Comparison of ENCODE assay signal across 8 cellular contexts in genomic region chr17:28901866-28902818, GRCh38. TPM values are rescaled to one million over a fixed set of nuclear protein-coding genes. Genes with fewer than 3 reads are reported as not detected.
DNase-seq lines count a peak whose midpoint lies in the region; ATAC-seq, FAIRE-seq and TF ChIP-seq lines count a peak whose summit lies in the region.

No MANE protein-coding gene starts in this region.

- dilution Hi-C loops in keratinocyte (cut with MboI; ENCODE audit: extremely low pct_ligation_motif_present, low sequenced_read_pairs), result no loop called here

- peaks cover 39% of the 10 kb centered on the region for H3K36me3 ChIP-seq in DOHH2 (ENCODE audit: control insufficient read depth, low read length)
- H3K36me3 ChIP-seq in GM23248 (ENCODE audit: low read depth), result peaks cover 6% of the 10 kb centered on the region; the same call in 1 of the 2 replicates
- H3K36me3 ChIP-seq in MG63, result peaks cover 21% of the 10 kb centered on the region
- H3K36me3 ChIP-seq in body of pancreas (replicated peaks in 1 of 2; ENCODE audit: insufficient read depth in 1 of 2, low read depth in 2 of 2), result peaks cover 0 to 8% of the 10 kb centered on the region in 2 donors
- peaks cover 6 to 17% of the 10 kb centered on the region in 2 experiments for H3K36me3 ChIP-seq in keratinocyte (ENCODE audit: control insufficient read depth in 2 of 2, extremely low read depth in 1 of 2, insufficient read depth in 2 of 2, low read length in 2 of 2)

- DNase-seq in GM23248 (peak; percentile 81), MG63 (peak; percentile 23), SW480 (ENCODE audit: low spot score) (peak; percentile 43), body of pancreas (peak in 3 of 4 donors; percentile 42 to 59 (median 44)), keratinocyte (ENCODE audit: low read depth, low spot score) (no peak), COLO829 (ENCODE audit: low spot score) (no peak)
- peak in 3 of 4 experiments; percentile 46 to 57 (median 48) for DNase-seq in stimulated activated CD4-positive, alpha-beta T cell treated with anti-CD3 and anti-CD28 coated beads, Interleukin-1b, Interleukin-23, amount 100 ng/mL, for 24 hours (ENCODE audit: low read depth in 4 of 4, low spot score in 1 of 4)

- H2AFZ ChIP-seq in GM23248 (peak overlapping the region; percentile 90), keratinocyte (ENCODE audit: control insufficient read depth, low read length) (peak overlapping the region; percentile 77)

- H3K27me3 ChIP-seq in DOHH2 (ENCODE audit: control insufficient read depth, low read length) (no peaks in the 10 kb centered on the region), GM23248 (replicated peaks; ENCODE audit: insufficient read depth) (no peaks in the 10 kb centered on the region), MG63 (peaks cover 2% of the 10 kb centered on the region; the same call in 1 of the 2 replicates), body of pancreas (no peaks in the 10 kb centered on the region), keratinocyte (ENCODE audit: control insufficient read depth, extremely low read depth, insufficient read depth, low read length) (no peaks in the 10 kb centered on the region)

- FAIRE-seq in keratinocyte (lab: Jason Lieb, UNC), result no peak

- H3K9me1 ChIP-seq in keratinocyte (ENCODE audit: control insufficient read depth, extremely low read depth, insufficient read depth, low read length), result no peaks in the 10 kb centered on the region

- H3K4me3 ChIP-seq in DOHH2 (ENCODE audit: low read length), result peak overlapping the region; percentile 78
- peak overlapping the region; percentile 87 for H3K4me3 ChIP-seq in GM23248
- peak overlapping the region; percentile 53 for H3K4me3 ChIP-seq in MG63
- H3K4me3 ChIP-seq in body of pancreas, result peak overlapping the region; percentile 47 to 54
- peak overlapping the region; percentile 46 to 77 (median 71) for H3K4me3 ChIP-seq in keratinocyte (ENCODE audit: control insufficient read depth in 2 of 3, extremely low read depth in 1 of 3, insufficient read depth in 2 of 3, low read depth in 1 of 3, low read length in 3 of 3)

- no peaks in the 10 kb centered on the region for H3K9me2 ChIP-seq in DOHH2 (replicated peaks; ENCODE audit: control insufficient read depth, low read length)
- no peaks in the 10 kb centered on the region for H3K9me2 ChIP-seq in GM23248 (ENCODE audit: insufficient read depth)

- peak in 2 of 3 donors; percentile 13 to 15 for TF ChIP-seq POLR2A in body of pancreas (IDR thresholded peaks at IDR 0.05)

- peaks cover 28% of the 10 kb centered on the region for H3K4me1 ChIP-seq in DOHH2 (ENCODE audit: control insufficient read depth, low read length)
- 0 out of 2 replicates have a peak, but pooled peaks cover 7% of the 10 kb centered on the region for H3K4me1 ChIP-seq in GM23248 (ENCODE audit: insufficient read depth)
- peaks cover 34% of the 10 kb centered on the region for H3K4me1 ChIP-seq in body of pancreas
- peaks cover 28% of the 10 kb centered on the region for H3K4me1 ChIP-seq in keratinocyte (ENCODE audit: control insufficient read depth, extremely low read depth, insufficient read depth, low read length)

- H3K27ac ChIP-seq in DOHH2 (ENCODE audit: low read depth, low read length) (peak overlapping the region; percentile 59), GM23248 (0 out of 2 replicates have a peak overlapping the region, but pooled peaks have one; percentile 16), body of pancreas (peak overlapping the region; percentile 13 to 87 (median 85)), keratinocyte (ENCODE audit: control insufficient read depth, insufficient read depth, low read length) (peak overlapping the region; percentile 47)

- ATAC-seq in body of pancreas, result peak; percentile 47

- no peak for TF ChIP-seq CTCF in DOHH2 (IDR thresholded peaks at IDR 0.05; ENCODE audit: low read depth, low read length, poor library complexity, severe bottlenecking)
- TF ChIP-seq CTCF in body of pancreas (IDR thresholded peaks at IDR 0.05), result no peak
- TF ChIP-seq CTCF in keratinocyte (optimal IDR thresholded peaks at IDR 0.05 in 1 of 3, IDR thresholded peaks at IDR 0.05 in 1 of 3, conservative IDR thresholded peaks at IDR 0.05 in 1 of 3; ENCODE audit: extremely low read depth in 1 of 3, insufficient read depth in 2 of 3, low read length in 3 of 3), result no peak

- H4K20me1 ChIP-seq in DOHH2 (ENCODE audit: control insufficient read depth, insufficient read depth, low read depth, low read length) (no peaks in the 10 kb centered on the region), GM23248 (ENCODE audit: insufficient read depth) (no peaks in the 10 kb centered on the region), keratinocyte (ENCODE audit: control insufficient read depth, extremely low read depth, insufficient read depth, low read length) (no peaks in the 10 kb centered on the region)

- intact Hi-C loops in body of pancreas (cut with DNase I), result no loop called here

- H3K9me3 ChIP-seq in DOHH2 (ENCODE audit: control insufficient read depth, insufficient read depth, low read length) (no peaks in the 10 kb centered on the region), GM23248 (ENCODE audit: low read depth) (no peaks in the 10 kb centered on the region), MG63 (no peaks in the 10 kb centered on the region), body of pancreas (no peaks in the 10 kb centered on the region), keratinocyte (ENCODE audit: control insufficient read depth, low read depth, low read length) (no peaks in the 10 kb centered on the region)

- in situ Hi-C loops in GM23248 (cut with MboI), result no loop called here

- H3F3A ChIP-seq in DOHH2 (ENCODE audit: control insufficient read depth, insufficient read depth) (peaks cover 27% of the 10 kb centered on the region), GM23248 (ENCODE audit: insufficient read depth) (peaks cover 30% of the 10 kb centered on the region)

- H3K9ac ChIP-seq in GM23248 (peak overlapping the region; percentile 72), keratinocyte (ENCODE audit: control insufficient read depth, extremely low read depth, insufficient read depth, low read length) (peak overlapping the region; percentile 76)

- peaks cover 19% of the 10 kb centered on the region for H3K79me2 ChIP-seq in DOHH2 (ENCODE audit: control insufficient read depth, low read length)
- H3K79me2 ChIP-seq in GM23248 (ENCODE audit: insufficient read depth), result 0 out of 2 replicates have a peak, but pooled peaks cover 10% of the 10 kb centered on the region
- no peaks in the 10 kb centered on the region for H3K79me2 ChIP-seq in keratinocyte (ENCODE audit: control insufficient read depth, insufficient read depth, low read length)

- 10 to 13% methylated on average over 39 to 55 of the region's 62 CpGs for WGBS in GM23248 (ENCODE audit: low coverage in 1 of 2, low lambda C conversion rate in 2 of 2, missing lambda C conversion rate in 2 of 2), 2 experiments
- WGBS in body of pancreas, 2 donors, result 5 to 12% methylated on average over 21 to 55 of the region's 62 CpGs

- peak overlapping the region; percentile 69 for H3K4me2 ChIP-seq in DOHH2 (ENCODE audit: low read length)
- H3K4me2 ChIP-seq in GM23248 (ENCODE audit: unreplicated experiment), result peak overlapping the region; percentile 60
- peak overlapping the region; percentile 63 for H3K4me2 ChIP-seq in keratinocyte (ENCODE audit: control insufficient read depth, extremely low read depth, insufficient read depth, low read depth, low read length)

RNA-seq across cellular contexts. Expression of gene DHRS13, which starts 0.7 kb away (rescaled TPM):
- total RNA-seq in GM23248 (2014; rRNA removed; shearing (Covaris generic)), result 4.7 and 5.2 TPM in 2 replicates
- polyA plus RNA-seq in GM23248 (2016; fragmentation: Nextera tagmentation; extraction: Ambion mirVana) (2.6 and 3.2 TPM in 2 replicates), keratinocyte (1.7 to 4.0 TPM (median 3.4 TPM) in 3 replicates)
- total RNA-seq in MG63 (2014; rRNA removed; shearing (Covaris generic); ENCODE audit: low replicate concordance), result 10.3 and 12.0 TPM in 2 replicates
- 1 to 10 TPM; 7.3 to 9.9 TPM for total RNA-seq in body of pancreas
- 1.1 TPM for polyA plus RNA-seq in keratinocyte (2011; ENCODE audit: low read depth)
- polyA plus RNA-seq in keratinocyte (2011; cell fraction: cytosol; rRNA removed), result 1.9 TPM in 2 replicates
- polyA plus RNA-seq in keratinocyte (2011; cell fraction: nucleus; rRNA removed), result 2.8 and 3.0 TPM in 2 replicates
- polyA plus RNA-seq in keratinocyte (2012; ENCODE audit: low replicate concordance), result 1.0 and 2.6 TPM in 2 replicates
- polyA minus RNA-seq in keratinocyte, result 0.89 to 4.7 TPM (median 3.5 TPM) in 3 replicates
- polyA minus RNA-seq in keratinocyte (2011; cell fraction: cytosol; rRNA and poly(A)+ RNA removed), result 1.3 TPM
- polyA minus RNA-seq in keratinocyte (2011; cell fraction: nucleus; rRNA and poly(A)+ RNA removed), result 0.70 and 0.95 TPM in 2 replicates

RNA-seq across cellular contexts. Expression of gene FLOT2, which starts 4.6 kb away (rescaled TPM):
- total RNA-seq in GM23248 (2014; rRNA removed; shearing (Covaris generic)), result 28.6 and 33.2 TPM in 2 replicates
- polyA plus RNA-seq in GM23248 (2016; fragmentation: Nextera tagmentation; extraction: Ambion mirVana), result 55.0 TPM in 2 replicates
- 72.9 and 85.2 TPM in 2 replicates for total RNA-seq in MG63 (2014; rRNA removed; shearing (Covaris generic); ENCODE audit: low replicate concordance)
- total RNA-seq in body of pancreas, result 10 to 100 TPM; 26.0 to 32.4 TPM
- 50.7 to 79.4 TPM (median 67.2 TPM) in 3 replicates for polyA plus RNA-seq in keratinocyte
- polyA plus RNA-seq in keratinocyte (2011; ENCODE audit: low read depth), result 40.9 TPM
- polyA plus RNA-seq in keratinocyte (2011; cell fraction: cytosol; rRNA removed), result 64.5 and 90.7 TPM in 2 replicates
- polyA plus RNA-seq in keratinocyte (2011; cell fraction: nucleus; rRNA removed), result 53.1 and 62.0 TPM in 2 replicates
- polyA plus RNA-seq in keratinocyte (2012; ENCODE audit: low replicate concordance), result 20.8 and 84.9 TPM in 2 replicates
- 85.8 to 208 TPM (median 114 TPM) in 3 replicates for polyA minus RNA-seq in keratinocyte
- polyA minus RNA-seq in keratinocyte (2011; cell fraction: cytosol; rRNA and poly(A)+ RNA removed), result 87.1 TPM
- polyA minus RNA-seq in keratinocyte (2011; cell fraction: nucleus; rRNA and poly(A)+ RNA removed), result 20.3 and 33.7 TPM in 2 replicates

RNA-seq across cellular contexts. Expression of gene ERAL1, which starts 47.3 kb away (rescaled TPM):
- total RNA-seq in GM23248 (2014; rRNA removed; shearing (Covaris generic)), result 34.8 and 40.2 TPM in 2 replicates
- polyA plus RNA-seq in GM23248 (2016; fragmentation: Nextera tagmentation; extraction: Ambion mirVana) (58.1 and 60.0 TPM in 2 replicates), keratinocyte (46.5 to 63.3 TPM (median 60.6 TPM) in 3 replicates)
- 34.5 and 60.8 TPM in 2 replicates for total RNA-seq in MG63 (2014; rRNA removed; shearing (Covaris generic); ENCODE audit: low replicate concordance)
- total RNA-seq in body of pancreas, result 10 to 100 TPM; 13.0 to 49.4 TPM
- 39.8 TPM for polyA plus RNA-seq in keratinocyte (2011; ENCODE audit: low read depth)
- polyA plus RNA-seq in keratinocyte (2011; cell fraction: cytosol; rRNA removed), result 45.9 and 51.3 TPM in 2 replicates
- polyA plus RNA-seq in keratinocyte (2011; cell fraction: nucleus; rRNA removed), result 52.7 and 62.4 TPM in 2 replicates
- polyA plus RNA-seq in keratinocyte (2012; ENCODE audit: low replicate concordance), result 39.5 and 42.5 TPM in 2 replicates
- 69.9 to 97.5 TPM (median 83.5 TPM) in 3 replicates for polyA minus RNA-seq in keratinocyte
- 48.3 TPM for polyA minus RNA-seq in keratinocyte (2011; cell fraction: cytosol; rRNA and poly(A)+ RNA removed)
- polyA minus RNA-seq in keratinocyte (2011; cell fraction: nucleus; rRNA and poly(A)+ RNA removed), result 19.4 and 24.8 TPM in 2 replicates

RNA-seq across cellular contexts. Expression of gene PHF12, which starts 49.2 kb away (rescaled TPM):
- total RNA-seq in GM23248 (2014; rRNA removed; shearing (Covaris generic)), result 27.7 and 46.9 TPM in 2 replicates
- 5.9 and 6.1 TPM in 2 replicates for polyA plus RNA-seq in GM23248 (2016; fragmentation: Nextera tagmentation; extraction: Ambion mirVana)
- 4.8 and 8.4 TPM in 2 replicates for total RNA-seq in MG63 (2014; rRNA removed; shearing (Covaris generic); ENCODE audit: low replicate concordance)
- 10 to 100 TPM; 22.1 to 56.4 TPM for total RNA-seq in body of pancreas
- polyA plus RNA-seq in keratinocyte, result 7.1 to 16.1 TPM (median 9.6 TPM) in 3 replicates
- polyA plus RNA-seq in keratinocyte (2011; ENCODE audit: low read depth), result 17.2 TPM
- 7.7 and 14.6 TPM in 2 replicates for polyA plus RNA-seq in keratinocyte (2011; cell fraction: cytosol; rRNA removed)
- polyA plus RNA-seq in keratinocyte (2011; cell fraction: nucleus; rRNA removed), result 34.3 and 36.9 TPM in 2 replicates
- 9.8 and 13.6 TPM in 2 replicates for polyA plus RNA-seq in keratinocyte (2012; ENCODE audit: low replicate concordance)
- polyA minus RNA-seq in keratinocyte, result 13.8 to 92.4 TPM (median 17.2 TPM) in 3 replicates
- 14.6 TPM for polyA minus RNA-seq in keratinocyte (2011; cell fraction: cytosol; rRNA and poly(A)+ RNA removed)
- polyA minus RNA-seq in keratinocyte (2011; cell fraction: nucleus; rRNA and poly(A)+ RNA removed), result 16.5 and 29.5 TPM in 2 replicates

RNA-seq across cellular contexts. Expression of gene FAM222B, which starts 59.6 kb away (rescaled TPM):
- total RNA-seq in GM23248 (2014; rRNA removed; shearing (Covaris generic)), result 7.6 and 12.9 TPM in 2 replicates
- polyA plus RNA-seq in GM23248 (2016; fragmentation: Nextera tagmentation; extraction: Ambion mirVana) (11.1 and 11.4 TPM in 2 replicates), keratinocyte (5.1 to 25.3 TPM (median 6.5 TPM) in 3 replicates)
- total RNA-seq in MG63 (2014; rRNA removed; shearing (Covaris generic); ENCODE audit: low replicate concordance), result 0.05 and 0.46 TPM in 2 replicates
- 10 to 100 TPM in 1 of 2 donors, 1 to 10 TPM in 1; 9.9 to 15.3 TPM for total RNA-seq in body of pancreas
- polyA plus RNA-seq in keratinocyte (2011; ENCODE audit: low read depth), result 15.5 TPM
- 19.1 and 22.7 TPM in 2 replicates for polyA plus RNA-seq in keratinocyte (2011; cell fraction: cytosol; rRNA removed)
- polyA plus RNA-seq in keratinocyte (2011; cell fraction: nucleus; rRNA removed), result 31.0 and 31.6 TPM in 2 replicates
- polyA plus RNA-seq in keratinocyte (2012; ENCODE audit: low replicate concordance), result 16.7 and 23.0 TPM in 2 replicates
- 22.8 to 66.0 TPM (median 28.3 TPM) in 3 replicates for polyA minus RNA-seq in keratinocyte
- 24.0 TPM for polyA minus RNA-seq in keratinocyte (2011; cell fraction: cytosol; rRNA and poly(A)+ RNA removed)
- 20.3 and 28.2 TPM in 2 replicates for polyA minus RNA-seq in keratinocyte (2011; cell fraction: nucleus; rRNA and poly(A)+ RNA removed)

Comparison
In these comparisons a context has a peak if more than half of its experiments do, and no peak if none do; other contexts are left out.
1. H3K27ac ChIP-seq: peak in every context shown above with its lines; median percentile 85 in body of pancreas; 59 in DOHH2; 47 in keratinocyte; 16 in GM23248.
2. DNase-seq: peak in GM23248 (single experiment), MG63 (single experiment), SW480 (single experiment), body of pancreas (3 of 4) and stimulated activated CD4-positive, alpha-beta T cell treated with anti-CD3 and anti-CD28 coated beads, Interleukin-1b, Interleukin-23, amount 100 ng/mL, for 24 hours (3 of 4); none in keratinocyte (single experiment) and COLO829 (single experiment).
3. Peak in every context shown above with its lines, with median percentiles within 50 percentile points of each other: H3K4me2 ChIP-seq and H3K4me3 ChIP-seq.